8 cellular contexts compared by ENCODE assay signal in genomic region chr1:32538887-32539583, GRCh38. TPM values are rescaled to one million over a fixed set of nuclear protein-coding genes. Genes with fewer than 3 reads are reported as not detected.
A peak's percentile ranks its signal among the peaks of the same experiment; 100 is the strongest.
DNase-seq lines count a peak whose midpoint lies in the region; ATAC-seq and TF ChIP-seq lines count a peak whose summit lies in the region.

Gene ZBTB8A, plus strand, starts transcription at chr1:32539427. Its CDS starts 53,505 bp downstream, at chr1:32592932.

- 0 out of 2 replicates have a peak, but pooled peaks cover 13% of the 10 kb centered on the region for H3K79me2 ChIP-seq in MM.1S (ENCODE audit: low read length)

- peak within 1 kb of the TSS; percentile 57; the same call in 1 of the 2 replicates for H3K9ac ChIP-seq in MM.1S (ENCODE audit: low read length)

- no peak within 1 kb of the TSS for H3K27ac Mint-ChIP-seq in T-helper 17 cell
- peak within 1 kb of the TSS; percentile 60 for H3K27ac Mint-ChIP-seq in stimulated activated memory B cell treated with anti-CD40 and anti-IgM and Interleukin-4, amounts not matched to agents 10 μg/mL and 1 μg/mL and 100 μg/mL, for 72 hours

- H3K9me3 ChIP-seq in MM.1S (replicated peaks; ENCODE audit: insufficient read depth, low read length) (no peaks in the 10 kb centered on the region), T-helper 17 cell (ENCODE audit: control insufficient read depth, low read length, poor library complexity, severe bottlenecking) (no peaks in the 10 kb centered on the region)

- peak within 1 kb of the TSS; percentile 79 for H3K4me2 ChIP-seq in MM.1S (ENCODE audit: low read depth, low read length)

- peaks cover 8% of the 10 kb centered on the region for H3K36me3 Mint-ChIP-seq in T-helper 17 cell (ENCODE audit: low read depth)
- H3K36me3 Mint-ChIP-seq in stimulated activated memory B cell treated with anti-CD40 and anti-IgM and Interleukin-4, amounts not matched to agents 10 μg/mL and 1 μg/mL and 100 μg/mL, for 72 hours: no peaks in the 10 kb centered on the region

- peak within 1 kb of the TSS; percentile 93 for H3K4me3 Mint-ChIP-seq in T-helper 17 cell
- H3K4me3 Mint-ChIP-seq in stimulated activated memory B cell treated with anti-CD40 and anti-IgM and Interleukin-4, amounts not matched to agents 10 μg/mL and 1 μg/mL and 100 μg/mL, for 72 hours: peak within 1 kb of the TSS; percentile 85

- no peak for TF ChIP-seq CTCF in MM.1S (IDR thresholded peaks at IDR 0.05; ENCODE audit: low read length)

- H4K20me1 ChIP-seq in MM.1S (ENCODE audit: insufficient read depth, low read length): no peaks in the 10 kb centered on the region

- peaks cover 8% of the 10 kb centered on the region; the same call in 1 of the 2 replicates for H3K4me1 ChIP-seq in MM.1S (ENCODE audit: low read length)

- peaks cover 75% of the 10 kb centered on the region for H3K27me3 Mint-ChIP-seq in T-helper 17 cell
- H3K27me3 Mint-ChIP-seq in stimulated activated memory B cell treated with anti-CD40 and anti-IgM and Interleukin-4, amounts not matched to agents 10 μg/mL and 1 μg/mL and 100 μg/mL, for 72 hours: peaks cover 24% of the 10 kb centered on the region

- H3K9me3 Mint-ChIP-seq in stimulated activated memory B cell treated with anti-CD40 and anti-IgM and Interleukin-4, amounts not matched to agents 10 μg/mL and 1 μg/mL and 100 μg/mL, for 72 hours: no peaks in the 10 kb centered on the region

- H3K36me3 ChIP-seq in MM.1S (replicated peaks; ENCODE audit: insufficient read depth, low read length): no peaks in the 10 kb centered on the region

- peak within 1 kb of the TSS; percentile 74 for H2AFZ ChIP-seq in MM.1S (ENCODE audit: low read length)

- no peak within 1 kb of the TSS for H3K27ac ChIP-seq in MM.1S (ENCODE audit: low read length)

- 0 out of 2 replicates have a peak, but pooled peaks cover 6% of the 10 kb centered on the region for H3K27me3 ChIP-seq in MM.1S (replicated peaks; ENCODE audit: insufficient read depth, low read length)

- peaks cover 20% of the 10 kb centered on the region for H3K4me1 Mint-ChIP-seq in T-helper 17 cell
- peaks cover 38% of the 10 kb centered on the region for H3K4me1 Mint-ChIP-seq in stimulated activated memory B cell treated with anti-CD40 and anti-IgM and Interleukin-4, amounts not matched to agents 10 μg/mL and 1 μg/mL and 100 μg/mL, for 72 hours

- peak within 1 kb of the TSS; percentile 72 for H3K4me3 ChIP-seq in MM.1S (ENCODE audit: low read length)

- H3F3A ChIP-seq in MM.1S (ENCODE audit: insufficient read depth, low read length): peaks cover 11% of the 10 kb centered on the region; the same call in 1 of the 2 replicates

- DNase-seq in ELR (ENCODE audit: low read depth) (peak; percentile 69), MM.1S (peak; percentile 48), T-helper 17 cell (no peak), dermis microvascular lymphatic vessel endothelial cell (ENCODE audit: low read depth in 2 of 2) (peak; percentile 15 to 74), left lobe of liver (ENCODE audit: low spot score) (peak; percentile 55), MV-4-11 (lab: John Stamatoyannopoulos, UW) (no peak)

- ATAC-seq in T-helper 17 cell: no peak
- peak; percentile 74 for ATAC-seq in left lobe of liver
- ATAC-seq in stimulated activated memory B cell treated with anti-CD40 and anti-IgM and Interleukin-4, amounts not matched to agents 10 μg/mL and 1 μg/mL and 100 μg/mL, for 72 hours: peak; percentile 74
- no peak for ATAC-seq in HG02610 (IDR thresholded peaks at IDR 0.05; ENCODE audit: unreplicated experiment)

- no peaks in the 10 kb centered on the region for H3K9me2 ChIP-seq in MM.1S (replicated peaks; ENCODE audit: insufficient read depth, low read length)

RNA-seq across cellular contexts. Expression of gene ZBTB8A, which starts in this region (rescaled TPM):
- total RNA-seq in T-helper 17 cell (not detected), dermis microvascular lymphatic vessel endothelial cell (5.5 and 9.1 TPM in 2 replicates), left lobe of liver (2.8 TPM)

Comparison
In these comparisons a context has a peak if more than half of its experiments do, and no peak if none do; other contexts are left out.
1. DNase-seq: peak in ELR (single experiment), MM.1S (single experiment), dermis microvascular lymphatic vessel endothelial cell (2 of 2) and left lobe of liver (single experiment); none in T-helper 17 cell (0 of 3) and MV-4-11 (single experiment).
2. ATAC-seq: peak in left lobe of liver (single experiment) and stimulated activated memory B cell treated with anti-CD40 and anti-IgM and Interleukin-4, amounts not matched to agents 10 μg/mL and 1 μg/mL and 100 μg/mL, for 72 hours (single experiment); none in T-helper 17 cell (single experiment) and HG02610 (single experiment).